ENCODE assay signal across 8 cellular contexts in the genomic region with DNA sequence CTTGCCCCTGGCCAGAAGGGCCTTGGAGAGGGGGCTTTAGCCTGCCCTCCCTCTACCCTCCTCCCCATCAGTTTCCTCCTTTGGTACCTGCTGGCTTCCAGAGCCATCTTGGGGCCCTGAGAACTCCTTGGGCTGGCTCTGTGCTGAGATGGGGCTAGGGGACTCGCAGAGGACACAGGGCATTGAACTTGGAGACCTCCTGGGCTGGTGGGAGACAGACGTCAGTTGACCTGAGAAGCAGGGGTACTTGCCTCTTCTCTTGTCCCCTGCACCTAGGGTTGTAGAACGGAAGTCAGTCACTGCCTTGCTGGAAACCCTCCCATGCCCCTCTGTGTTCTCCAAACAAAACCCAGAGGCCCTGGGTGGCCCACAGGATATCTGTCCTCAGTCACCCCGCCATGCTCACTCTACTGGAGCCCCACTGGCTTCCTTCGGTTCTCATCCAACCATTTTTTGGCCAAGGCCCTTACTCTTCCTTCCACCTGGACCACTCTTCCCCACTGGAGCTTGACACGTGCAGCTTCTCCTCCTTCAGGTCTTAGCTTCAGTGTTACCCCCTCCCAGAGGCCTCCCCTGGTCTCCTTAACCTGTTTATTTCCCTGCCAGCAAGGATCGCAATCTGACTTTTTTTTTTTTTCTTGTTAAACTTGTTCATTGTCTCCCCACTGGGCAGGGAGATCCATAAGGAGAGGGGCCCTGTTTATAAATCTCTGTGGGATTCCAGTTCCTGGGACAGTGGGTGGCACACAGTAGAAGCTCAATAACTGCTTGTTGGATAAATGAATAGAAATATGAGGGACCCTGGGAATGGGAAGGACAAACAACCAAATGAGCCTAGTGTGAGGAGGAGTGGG. TPM values are rescaled to one million over a fixed set of nuclear protein-coding genes. Genes with fewer than 3 reads are reported as not detected.
A peak's percentile ranks its signal among the peaks of the same experiment; 100 is the strongest.
DNase-seq lines count a peak whose midpoint lies in the region; ATAC-seq, FAIRE-seq and TF ChIP-seq lines count a peak whose summit lies in the region.

No MANE protein-coding gene starts in this region.

- peak; percentile 38 for DNase-seq in activated naive CD8-positive, alpha-beta T cell treated with anti-CD3 and anti-CD28 coated beads, Interleukin-2, amount 50 U/mL, for 24 hours
- DNase-seq in left lung (no peak), RCC 7860 (ENCODE audit: low spot score) (no peak), NCI-H345 treated with DMSO at 0.1 percent for 48 hours (lab: John Stamatoyannopoulos, UW; ENCODE audit: unreplicated experiment) (no peak)

- H4K20me1 ChIP-seq in BLaER1 treated with 17β-estradiol and CSF1 and Interleukin-3, amounts not matched to agents 10 nM and 100 nM, result peaks cover 0 to 18% (median 10%) of the 10 kb centered on the region in 11 experiments; a peak in 9 of 22 replicates

- H3K4me1 Mint-ChIP-seq in IgD-negative memory B cell, result peaks cover 38 to 47% (median 42%) of the 10 kb centered on the region in 3 donors
- H3K4me1 Mint-ChIP-seq in activated naive CD8-positive, alpha-beta T cell treated with anti-CD3 and anti-CD28 coated beads, Interleukin-2, amount 50 U/mL, for 24 hours, result peaks cover 54% of the 10 kb centered on the region

- H3K9me3 ChIP-seq in BLaER1 treated with 17β-estradiol and CSF1 and Interleukin-3, amounts not matched to agents 10 nM and 100 nM (replicated peaks in 1 of 11), result peaks cover 0 to 17% (median 16%) of the 10 kb centered on the region in 11 experiments; a peak in 18 of 22 replicates
- H3K9me3 ChIP-seq in left lung (no peaks in the 10 kb centered on the region), subcutaneous abdominal adipose tissue (ENCODE audit: control insufficient read depth in 5 of 5, low read length in 5 of 5) (no peaks in the 10 kb centered on the region)

- no peaks in the 10 kb centered on the region for H3K9me3 Mint-ChIP-seq in IgD-negative memory B cell
- no peaks in the 10 kb centered on the region for H3K9me3 Mint-ChIP-seq in activated naive CD8-positive, alpha-beta T cell treated with anti-CD3 and anti-CD28 coated beads, Interleukin-2, amount 50 U/mL, for 24 hours

- FAIRE-seq in RCC 7860 (lab: Jason Lieb, UNC), result no peak

- H3K36me3 Mint-ChIP-seq in IgD-negative memory B cell, result peaks cover 6% of the 10 kb centered on the region
- H3K36me3 Mint-ChIP-seq in activated naive CD8-positive, alpha-beta T cell treated with anti-CD3 and anti-CD28 coated beads, Interleukin-2, amount 50 U/mL, for 24 hours (ENCODE audit: low read depth), result peaks cover 50% of the 10 kb centered on the region

- H3K4me3 ChIP-seq in BLaER1 treated with 17β-estradiol and CSF1 and Interleukin-3, amounts not matched to agents 10 nM and 100 nM, result peak overlapping the region; percentile 87 to 100 (median 98)
- H3K4me3 ChIP-seq in left lung (peak overlapping the region; percentile 80 to 92), subcutaneous abdominal adipose tissue (ENCODE audit: low read depth in 1 of 5, low read length in 5 of 5) (peak overlapping the region; percentile 79 to 98 (median 94))

- peaks cover 25 to 47% (median 40%) of the 10 kb centered on the region in 11 experiments for H3K36me3 ChIP-seq in BLaER1 treated with 17β-estradiol and CSF1 and Interleukin-3, amounts not matched to agents 10 nM and 100 nM
- H3K36me3 ChIP-seq in left lung, result peaks cover 0 to 14% of the 10 kb centered on the region in 2 donors
- H3K36me3 ChIP-seq in subcutaneous abdominal adipose tissue (ENCODE audit: control insufficient read depth in 5 of 5, insufficient read depth in 5 of 5, low read length in 5 of 5), result peaks cover 0 to 13% (median 8%) of the 10 kb centered on the region in 5 donors

- peak overlapping the region; percentile 84 to 97 (median 94) for H3K27ac ChIP-seq in BLaER1 treated with 17β-estradiol and CSF1 and Interleukin-3, amounts not matched to agents 10 nM and 100 nM
- peak overlapping the region; percentile 90 to 91 for H3K27ac ChIP-seq in left lung
- peak overlapping the region; percentile 77 for H3K27ac ChIP-seq in subcutaneous abdominal adipose tissue (ENCODE audit: low read depth, low read length)

- H3K27ac Mint-ChIP-seq in IgD-negative memory B cell, result peak overlapping the region; percentile 85 to 89 (median 87)
- peak overlapping the region; percentile 93 for H3K27ac Mint-ChIP-seq in activated naive CD8-positive, alpha-beta T cell treated with anti-CD3 and anti-CD28 coated beads, Interleukin-2, amount 50 U/mL, for 24 hours

- TF ChIP-seq CTCF in left lung (IDR thresholded peaks at IDR 0.05), result no peak

- H3K27me3 ChIP-seq in BLaER1 treated with 17β-estradiol and CSF1 and Interleukin-3, amounts not matched to agents 10 nM and 100 nM, result no peaks in the 10 kb centered on the region
- no peaks in the 10 kb centered on the region for H3K27me3 ChIP-seq in left lung
- no peaks in the 10 kb centered on the region for H3K27me3 ChIP-seq in subcutaneous abdominal adipose tissue (ENCODE audit: control insufficient read depth in 5 of 5, insufficient read depth in 4 of 5, low read length in 5 of 5)

- H3K27me3 Mint-ChIP-seq in IgD-negative memory B cell, result no peaks in the 10 kb centered on the region
- H3K27me3 Mint-ChIP-seq in activated naive CD8-positive, alpha-beta T cell treated with anti-CD3 and anti-CD28 coated beads, Interleukin-2, amount 50 U/mL, for 24 hours, result no peaks in the 10 kb centered on the region

- peak overlapping the region; percentile 85 to 97 (median 91) for H3K4me3 Mint-ChIP-seq in IgD-negative memory B cell
- H3K4me3 Mint-ChIP-seq in activated naive CD8-positive, alpha-beta T cell treated with anti-CD3 and anti-CD28 coated beads, Interleukin-2, amount 50 U/mL, for 24 hours, result peak overlapping the region; percentile 98

- H3K9ac ChIP-seq in BLaER1 treated with 17β-estradiol and CSF1 and Interleukin-3, amounts not matched to agents 10 nM and 100 nM, result peak overlapping the region; percentile 87 to 98 (median 95)
- H3K9ac ChIP-seq in subcutaneous abdominal adipose tissue (ENCODE audit: low read length in 5 of 5), result peak overlapping the region; percentile 96 to 100 (median 97)

- peaks cover 27 to 33% (median 30%) of the 10 kb centered on the region in 10 experiments for H3K4me1 ChIP-seq in BLaER1 treated with 17β-estradiol and CSF1 and Interleukin-3, amounts not matched to agents 10 nM and 100 nM
- H3K4me1 ChIP-seq in left lung, result peaks cover 11 to 32% of the 10 kb centered on the region in 2 donors
- peaks cover 8 to 30% (median 26%) of the 10 kb centered on the region in 5 donors for H3K4me1 ChIP-seq in subcutaneous abdominal adipose tissue (ENCODE audit: control insufficient read depth in 5 of 5, insufficient read depth in 5 of 5, low read length in 5 of 5)

- peak overlapping the region; percentile 86 to 98 (median 95) for H3K4me2 ChIP-seq in BLaER1 treated with 17β-estradiol and CSF1 and Interleukin-3, amounts not matched to agents 10 nM and 100 nM

- intact Hi-C loops in left lung (cut with DNase I), result no loop called here

- ATAC-seq in GM19397 (IDR thresholded peaks at IDR 0.05; ENCODE audit: unreplicated experiment) (peak; percentile 14), left lung (no peak)
- peak; percentile 31 for ATAC-seq in activated naive CD8-positive, alpha-beta T cell treated with anti-CD3 and anti-CD28 coated beads, Interleukin-2, amount 50 U/mL, for 24 hours

RNA-seq across cellular contexts. Expression of a gene that starts 1.0 kb away (rescaled TPM):
- polyA plus RNA-seq in IgD-negative memory B cell, result 107 TPM
- total RNA-seq in left lung, result 10 to 100 TPM; 97.9 to 99.8 TPM

RNA-seq across cellular contexts. Expression of a gene that starts 28.5 kb away (rescaled TPM):
- 20.1 TPM for polyA plus RNA-seq in IgD-negative memory B cell
- 10 to 100 TPM; 19.0 to 28.4 TPM for total RNA-seq in left lung

RNA-seq across cellular contexts. Expression of a gene that starts 53.3 kb away (rescaled TPM):
- polyA plus RNA-seq in IgD-negative memory B cell, result 19.0 TPM
- total RNA-seq in left lung, result 10 to 100 TPM; 37.5 to 37.7 TPM
